11 cellular contexts compared by ENCODE assay signal in the genomic region with DNA sequence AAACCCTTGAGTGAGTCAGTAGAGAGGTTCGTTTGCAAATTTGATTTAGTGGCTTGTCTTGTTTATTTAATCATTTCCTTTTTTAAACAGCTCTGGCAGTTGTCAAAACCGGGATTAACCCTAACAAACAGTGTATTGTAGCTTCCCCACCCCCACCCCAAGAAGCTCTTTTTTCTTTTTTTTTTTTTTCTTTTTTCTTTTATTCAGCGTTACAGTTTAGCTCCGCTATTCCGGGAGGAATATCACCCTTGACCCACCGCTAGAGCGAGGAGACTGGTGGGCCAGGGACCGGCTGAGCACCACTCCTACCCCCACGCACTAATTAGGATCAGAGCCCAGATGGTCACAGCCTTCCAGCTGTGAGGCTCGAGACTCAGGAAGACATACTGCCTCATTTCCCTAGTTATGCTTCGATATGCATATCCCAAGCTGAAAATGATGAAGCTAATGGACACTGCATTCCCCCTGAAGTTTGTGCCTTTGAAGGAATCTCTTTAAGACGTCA. TPM values are rescaled to one million over a fixed set of nuclear protein-coding genes. Genes with fewer than 3 reads are reported as not detected.
DNase-seq lines count a peak whose midpoint lies in the region; ATAC-seq, FAIRE-seq and TF ChIP-seq lines count a peak whose summit lies in the region.
"Had no signal": no experiment of that assay in that cellular context is flagged by ENCODE, and none has a peak within 500 bp of the region (broad histone marks: within the 10 kb centered on the region; RNA-seq: fewer than 3 reads in every experiment).

No MANE protein-coding gene starts in this region.

- H3K27me3 Mint-ChIP-seq in astrocyte (ENCODE audit: low read depth, unreplicated experiment) = peaks cover 37% of the 10 kb centered on the region

- H3K4me3 ChIP-seq in astrocyte (ENCODE audit: insufficient read depth, low read depth, low read length) = no peak overlapping the region
- peak overlapping the region; percentile 59 for H3K4me3 ChIP-seq in lower lobe of right lung
- H3K4me3 ChIP-seq in testis = peak overlapping the region; percentile 79 to 82

- H3K4me1 ChIP-seq in astrocyte (ENCODE audit: insufficient read depth, low read length) (peaks cover 19% of the 10 kb centered on the region), lower lobe of right lung (peaks cover 21% of the 10 kb centered on the region), testis (peaks cover 13% of the 10 kb centered on the region)

- peak overlapping the region; percentile 83 for H3K4me3 Mint-ChIP-seq in astrocyte (ENCODE audit: unreplicated experiment)

- no peaks in the 10 kb centered on the region for H3K9me3 Mint-ChIP-seq in astrocyte (ENCODE audit: unreplicated experiment)

- intact Hi-C loops in lower lobe of right lung (cut with DNase I) (no loop called here), testis (cut with DNase I; ENCODE audit: low total_unique reads) (loop anchor here (5.0 kb wide), 1 partner anchor 577 kb away; the partner anchor contains the start of genes RCHY1 and THAP6)

- H2AFZ ChIP-seq in astrocyte (ENCODE audit: low read depth, low read length) = no peak overlapping the region

- FAIRE-seq in astrocyte (lab: Jason Lieb, UNC) = no peak
- FAIRE-seq: A204.1 had no signal

- peaks cover 2% of the 10 kb centered on the region for H3K4me1 Mint-ChIP-seq in astrocyte (ENCODE audit: low read depth, unreplicated experiment)

- H3K9ac ChIP-seq in astrocyte (ENCODE audit: low read length) = no peak overlapping the region

- H3K9me3 ChIP-seq in astrocyte (ENCODE audit: insufficient read depth, low read depth, low read length) (no peaks in the 10 kb centered on the region), lower lobe of right lung (no peaks in the 10 kb centered on the region), testis (no peaks in the 10 kb centered on the region)

- no peaks in the 10 kb centered on the region for H3K36me3 ChIP-seq in astrocyte (ENCODE audit: insufficient read depth, low read length)
- H3K36me3 ChIP-seq in lower lobe of right lung = no peaks in the 10 kb centered on the region
- no peaks in the 10 kb centered on the region for H3K36me3 ChIP-seq in testis (ENCODE audit: low read depth, missing control alignments)

- 6 to 9% methylated on average over 12 of the region's 12 CpGs for WGBS in testis, 2 donors

- TF ChIP-seq CTCF in astrocyte (IDR thresholded peaks at IDR 0.05; ENCODE audit: insufficient read depth, low read depth, low read length) = no peak
- TF ChIP-seq CTCF in lower lobe of right lung (IDR thresholded peaks at IDR 0.05) = no peak
- TF ChIP-seq CTCF in testis (IDR thresholded peaks at IDR 0.05) = no peak

- H3K27me3 ChIP-seq in astrocyte (ENCODE audit: insufficient read depth, low read length) (peaks cover 49% of the 10 kb centered on the region), lower lobe of right lung (ENCODE audit: low read depth) (peaks cover 22% of the 10 kb centered on the region), testis (no peaks in the 10 kb centered on the region)

- H3K4me2 ChIP-seq in astrocyte (ENCODE audit: low read length) = peak overlapping the region; percentile 90

- DNase-seq in NCI-H2171 treated with DMSO at 0.1 percent for 48 hours (lab: John Stamatoyannopoulos, UW) = peak; percentile 16
- DNase-seq in NCI-H2171 (lab: John Stamatoyannopoulos, UW) = no peak
- no peak for DNase-seq in astrocyte (ENCODE audit: low read depth)
- no peak for DNase-seq in lower lobe of right lung
- peak; percentile 36 for DNase-seq in testis
- no peak for DNase-seq in HUDEP-2 (lab: John Stamatoyannopoulos, UW; ENCODE audit: unreplicated experiment in 76 of 76)
- DNase-seq in NCI-H526 treated with DMSO at 0.1 percent for 48 hours (lab: John Stamatoyannopoulos, UW) = no peak
- DNase-seq: cortex of kidney, HCEC 1CT had no signal

- H3K79me2 ChIP-seq in astrocyte (ENCODE audit: insufficient read depth, low read length) = no peaks in the 10 kb centered on the region

- no peaks in the 10 kb centered on the region for H4K20me1 ChIP-seq in astrocyte (ENCODE audit: insufficient read depth, low read length)

- no peaks in the 10 kb centered on the region for H3K36me3 Mint-ChIP-seq in astrocyte (ENCODE audit: low read depth, unreplicated experiment)

- H3K27ac Mint-ChIP-seq in astrocyte (ENCODE audit: unreplicated experiment) = no peak overlapping the region

- no peak for TF ChIP-seq POLR2A in testis (IDR thresholded peaks at IDR 0.05)

- no peak overlapping the region for H3K27ac ChIP-seq in astrocyte (ENCODE audit: low read depth, low read length)
- peak overlapping the region; percentile 80 for H3K27ac ChIP-seq in lower lobe of right lung
- H3K27ac ChIP-seq in testis = peak overlapping the region; percentile 78 to 94

- ATAC-seq in lower lobe of right lung (no peak), HG02763 (IDR thresholded peaks at IDR 0.05; ENCODE audit: unreplicated experiment) (no peak)

RNA-seq across cellular contexts. Expression of gene PARM1, which starts 2.0 kb away (rescaled TPM):
- total RNA-seq in astrocyte (1.2 and 2.4 TPM in 2 replicates), lower lobe of right lung (64.1 TPM), testis (10 to 100 TPM; 40.1 to 40.5 TPM)
- polyA plus RNA-seq in testis (ENCODE audit: insufficient read depth, low read depth, low replicate concordance) = 29.0 TPM

Comparison
In these comparisons a context has a peak if more than half of its experiments do, and no peak if none do; other contexts are left out.
1. DNase-seq: peak in NCI-H2171 treated with DMSO at 0.1 percent for 48 hours (single experiment) and testis (single experiment); none in NCI-H2171 (single experiment), astrocyte (single experiment), lower lobe of right lung (single experiment), HUDEP-2 (0 of 76) and NCI-H526 treated with DMSO at 0.1 percent for 48 hours (single experiment).
2. RNA of gene PARM1, which starts 2.0 kb away (total RNA-seq): 64.1 TPM in lower lobe of right lung (single experiment) and 40.1 to 40.5 TPM in testis; 1.2 to 2.4 TPM in astrocyte; every median in the first group is over 10 times any median in the second.